ENCODE assay signal across 24 cellular contexts in the genomic region with DNA sequence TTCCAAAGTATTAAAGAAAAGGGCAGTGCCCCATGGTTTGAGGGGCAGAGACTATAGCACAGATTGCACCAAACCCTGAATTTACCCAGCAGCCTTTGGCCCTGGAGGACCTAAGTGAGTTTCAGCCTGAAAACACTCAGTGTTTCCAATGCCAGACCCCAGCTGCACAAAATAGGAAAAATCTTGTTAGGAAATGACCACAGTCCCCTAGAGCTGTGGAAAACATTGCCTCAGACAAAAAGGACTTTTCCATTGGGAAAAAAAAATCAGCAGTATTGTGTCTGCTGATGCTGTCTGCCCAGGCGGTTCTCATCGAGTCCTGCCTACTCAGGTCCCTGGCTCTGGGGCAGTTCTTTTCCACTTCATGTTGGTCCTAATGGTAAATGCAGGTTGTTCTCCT.
DNase-seq lines count a peak whose midpoint lies in the region; ATAC-seq and TF ChIP-seq lines count a peak whose summit lies in the region.
"Had no signal": no experiment of that assay in that cellular context is flagged by ENCODE, and none has a peak within 500 bp of the region (broad histone marks: within the 10 kb centered on the region; RNA-seq: fewer than 3 reads in every experiment).

No MANE protein-coding gene starts in this region.

- intact Hi-C loops in heart right ventricle (cut with DNase I), result no loop called here

- H3K27me3 ChIP-seq in heart right ventricle, result no peaks in the 10 kb centered on the region
- H3K27me3 ChIP-seq: SJSA1, testis had no signal

- DNase-seq in LHCN-M2 (ENCODE audit: low read depth), result peak; percentile 33
- peak; percentile 11 for DNase-seq in dermis blood vessel endothelial cell
- DNase-seq in heart right ventricle, result peak in 1 of 2 donors; percentile 37
- peak; percentile 7 for DNase-seq in putamen (ENCODE audit: low spot score)
- no peak for DNase-seq in activated naive CD4-positive, alpha-beta T cell treated with anti-CD3 and anti-CD28 coated beads, Interleukin-2, amount 50 U/mL, for 16 hours
- DNase-seq in T-helper 2 cell, result no peak
- DNase-seq: activated CD4-positive, alpha-beta T cell treated with anti-CD3 and anti-CD28 coated beads for 36 hours; activated naive CD4-positive, alpha-beta T cell treated with Interleukin-2 at 50 U/mL for 16 hours; activated T-cell treated with anti-CD3 and anti-CD28 coated beads, Interleukin-2, amount 50 U/mL, for 72 hours; anterior cingulate cortex; GOT3; hypothalamus; KBM-7; mucosa of descending colon; NCI-H1694 treated with DMSO at 0.1 percent for 48 hours; NCI-H2171 treated with DMSO at 0.1 percent for 48 hours; NCI-H524 treated with DMSO at 0.1 percent for 48 hours; NK-92 treated with Interleukin-12 subunit alpha and Interleukin-12 subunit beta, amount 100 ng/mL, for 24 hours; T-helper 1 cell; testis had no signal

- peaks cover 0 to 28% (median 3%) of the 10 kb centered on the region in 9 donors for H3K4me1 ChIP-seq in heart right ventricle

- H3K9me3 ChIP-seq in heart right ventricle, result no peaks in the 10 kb centered on the region
- H3K9me3 ChIP-seq: mucosa of descending colon, SJSA1, testis had no signal

- H3K27ac ChIP-seq in heart right ventricle, result peak overlapping the region in 7 of 10 donors; percentile 16 to 77 (median 58)
- H3K27ac ChIP-seq: SJSA1, testis had no signal

- peak; percentile 54 to 79 (median 68) for ATAC-seq in heart right ventricle
- no peak for ATAC-seq in GM19397 (IDR thresholded peaks at IDR 0.05; ENCODE audit: unreplicated experiment)
- no peak for ATAC-seq in HG02642 (IDR thresholded peaks at IDR 0.05; ENCODE audit: poor library complexity, unreplicated experiment)
- ATAC-seq: activated CD4-positive, alpha-beta T cell treated with anti-CD3 and anti-CD28 coated beads for 36 hours; activated T-cell treated with anti-CD3 and anti-CD28 coated beads, Interleukin-2, amount 50 U/mL, for 72 hours; mucosa of descending colon; Panc1 had no signal

- H3K36me3 ChIP-seq in heart right ventricle, result no peaks in the 10 kb centered on the region
- H3K36me3 ChIP-seq: SJSA1 had no signal

- no peak for TF ChIP-seq CTCF in heart right ventricle (IDR thresholded peaks at IDR 0.05)

- no peak overlapping the region for H3K4me3 ChIP-seq in heart right ventricle
- H3K4me3 ChIP-seq: mucosa of descending colon, SJSA1, testis had no signal

- 61 to 73% methylated on average over 2 of the region's 2 CpGs for WGBS in heart right ventricle, 2 donors

Comparison
In these comparisons a context has a peak if more than half of its experiments do, and no peak if none do; other contexts are left out.
1. DNase-seq: peak in LHCN-M2 (single experiment), dermis blood vessel endothelial cell (single experiment) and putamen (single experiment); none in activated naive CD4-positive, alpha-beta T cell treated with anti-CD3 and anti-CD28 coated beads, Interleukin-2, amount 50 U/mL, for 16 hours (single experiment) and T-helper 2 cell (0 of 5).
2. ATAC-seq: peak in heart right ventricle (8 of 8); none in GM19397 (single experiment) and HG02642 (single experiment).